2 cellular contexts compared by ENCODE assay signal in the genomic region with DNA sequence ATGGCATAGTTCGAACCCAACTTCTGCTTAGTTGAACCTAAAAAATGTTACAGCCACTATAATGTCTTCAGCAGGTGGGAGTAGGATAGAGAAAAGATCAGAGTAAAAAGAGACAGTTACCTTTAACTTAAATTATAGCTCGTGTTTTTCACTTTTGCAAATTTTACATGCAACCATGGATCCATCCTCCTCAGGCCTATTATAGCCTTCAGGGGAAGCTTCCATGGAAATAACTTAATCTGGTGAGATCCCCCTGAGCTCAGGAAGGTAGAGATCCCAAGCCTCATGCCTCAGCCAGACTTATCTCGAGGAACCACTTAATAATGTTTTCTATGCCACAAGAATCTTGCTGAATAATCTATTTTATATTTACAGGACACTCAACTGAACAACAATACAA.
A peak's percentile ranks its signal among the peaks of the same experiment; 100 is the strongest.
TF ChIP-seq lines count a peak whose summit lies in the region.

No MANE protein-coding gene starts in this region.

TF ChIP-seq in HCT116, 20 proteins besides CTCF, POLR2A, EP300 and RAD21:
- no peak for TF ChIP-seq CBX3 (IDR thresholded peaks at IDR 0.05; ENCODE audit: low read depth)
- TF ChIP-seq JUND (IDR thresholded peaks at IDR 0.05), result no peak
- TF ChIP-seq POLR2AphosphoS5 (IDR thresholded peaks at IDR 0.05; ENCODE audit: low read depth, low read length), result no peak
- TF ChIP-seq CEBPB (IDR thresholded peaks at IDR 0.05; ENCODE audit: low read depth), result no peak
- no peak for TF ChIP-seq ELF1 (IDR thresholded peaks at IDR 0.05; ENCODE audit: borderline replicate concordance, low read depth)
- no peak for TF ChIP-seq ZFX (IDR thresholded peaks at IDR 0.05)
- no peak for TF ChIP-seq SRF (IDR thresholded peaks at IDR 0.05; ENCODE audit: low read depth)
- TF ChIP-seq TCF7L2 (IDR thresholded peaks at IDR 0.05; ENCODE audit: borderline replicate concordance, extremely low read depth, insufficient read depth, insufficient read length), result no peak
- no peak for TF ChIP-seq SIN3A (IDR thresholded peaks at IDR 0.05; ENCODE audit: low read depth)
- no peak for TF ChIP-seq SP1 (IDR thresholded peaks at IDR 0.05; ENCODE audit: low read depth)
- no peak for TF ChIP-seq EGR1 (IDR thresholded peaks at IDR 0.05; ENCODE audit: low read depth)

TF ChIP-seq in K562, 482 proteins besides CTCF, POLR2A, EP300 and RAD21:
- TF ChIP-seq ZNF316 (IDR thresholded peaks at IDR 0.05) (peak; percentile 19; the same call in 1 of the 2 replicates), FOS (IDR thresholded peaks at IDR 0.05; ENCODE audit: extremely low read depth, insufficient read length) (no peak)
TF ChIP-seq in K562: peak in this region for 1.
